In the genomic region with DNA sequence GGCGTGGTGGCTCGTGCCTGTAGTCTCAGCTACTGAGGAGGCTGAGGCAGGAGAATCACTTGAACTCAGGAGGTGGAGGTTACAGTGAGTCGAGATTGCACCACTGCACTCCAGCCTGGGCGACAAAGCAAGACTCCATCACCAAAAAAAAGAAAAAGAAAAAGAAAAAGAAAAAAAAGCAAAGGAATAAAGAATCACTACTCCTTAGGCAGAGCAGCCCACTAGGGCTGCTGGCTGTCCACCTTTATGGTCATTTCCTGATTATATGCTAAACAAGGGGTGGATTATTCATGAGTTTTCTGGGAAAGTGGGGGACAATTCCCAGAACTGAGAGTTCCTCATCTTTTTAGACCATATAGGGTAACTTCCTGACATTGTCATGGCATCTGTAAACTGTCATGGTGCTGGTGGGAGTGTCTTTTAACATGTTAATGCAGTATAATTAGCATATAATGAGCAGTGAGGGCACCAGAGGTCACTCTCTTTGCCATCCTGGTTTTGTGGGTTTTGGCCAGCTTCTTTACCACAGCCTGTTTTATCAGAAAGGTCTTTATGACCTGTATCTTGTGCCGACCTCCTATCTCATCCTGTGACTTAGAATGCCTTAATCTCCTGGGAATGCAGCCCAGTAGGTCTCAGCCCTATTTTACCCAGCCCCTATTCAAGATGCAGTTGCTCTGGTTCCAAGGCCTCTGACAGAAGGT, we compare ENCODE assay signal across 1 cellular context.
A peak's percentile ranks its signal among the peaks of the same experiment; 100 is the strongest.
TF ChIP-seq lines count a peak whose summit lies in the region.
"Not testable (repeated sequence)": the region's sequence is repeated elsewhere in the genome, so short reads cannot be mapped to it uniquely, and the experiment has no call there.

No MANE protein-coding gene starts in this region.

TF ChIP-seq in K562, 482 proteins besides CTCF, POLR2A, EP300 and RAD21 (continued from another document and continues in another):
- TF ChIP-seq ZBTB40 (IDR thresholded peaks at IDR 0.05), result 0 out of 2 replicates have a peak, but pooled peaks have one; percentile 37
- not testable (repeated sequence) for TF ChIP-seq ZBTB40 (CRISPR knock-in tag; IDR thresholded peaks at IDR 0.05); ATF1 (CRISPR knock-in tag; IDR thresholded peaks at IDR 0.05); TOE1 (CRISPR knock-in tag; IDR thresholded peaks at IDR 0.05; ENCODE audit: borderline replicate concordance, low read depth); JUND (IDR thresholded peaks at IDR 0.05; ENCODE audit: borderline replicate concordance, low read depth, low read length)
- TF ChIP-seq CREM (IDR thresholded peaks at IDR 0.05; ENCODE audit: low read depth), result 0 out of 2 replicates have a peak, but pooled peaks have one; percentile 9
- TF ChIP-seq ZNF639 (CRISPR knock-in tag; conservative IDR thresholded peaks at IDR 0.05 in 1 of 2, IDR thresholded peaks at IDR 0.05 in 1 of 2), result peak in 1 of 2 experiments; percentile 78; a peak in 2 of 4 replicates
- 0 out of 2 replicates have a peak, but pooled peaks have one; percentile 57 for TF ChIP-seq HNRNPL (IDR thresholded peaks at IDR 0.05; ENCODE audit: low read depth, low read length)
- TF ChIP-seq TFAP4 (CRISPR knock-in tag; IDR thresholded peaks at IDR 0.05; ENCODE audit: borderline replicate concordance), result peak; percentile 38; the same call in 1 of the 2 replicates
- 0 out of 4 replicates have a peak, but pooled peaks of 1 of the 2 experiments have one; percentile 29 for TF ChIP-seq CSDE1 (IDR thresholded peaks at IDR 0.05)
- TF ChIP-seq MCM7 (IDR thresholded peaks at IDR 0.05), result peak in 1 of 2 experiments; percentile 10; a peak in 1 of 4 replicates
- TF ChIP-seq SMARCE1 (IDR thresholded peaks at IDR 0.05), result 0 out of 2 replicates have a peak, but pooled peaks have one; percentile 5
- TF ChIP-seq POLR2AphosphoS5 (IDR thresholded peaks at IDR 0.05; ENCODE audit: control insufficient read depth, insufficient read depth, low read depth, low read length), result peak; percentile 60; the same call in 1 of the 2 replicates
- 0 out of 2 replicates have a peak, but pooled peaks have one; percentile 39 for TF ChIP-seq ZNF77 (CRISPR knock-in tag; IDR thresholded peaks at IDR 0.05)
- peak; percentile 27; the same call in 1 of the 2 replicates for TF ChIP-seq ATF1 (tag; IDR thresholded peaks at IDR 0.05)
- TF ChIP-seq SMAD4 (CRISPR knock-in tag; conservative IDR thresholded peaks at IDR 0.05), result peak; percentile 32
- TF ChIP-seq DMBX1 (CRISPR knock-in tag; IDR thresholded peaks at IDR 0.05; ENCODE audit: borderline replicate concordance), result peak; percentile 85
- peak; percentile 51 for TF ChIP-seq E2F8 (IDR thresholded peaks at IDR 0.05; ENCODE audit: low read depth, partially characterized antibody)
- TF ChIP-seq, protein P1, sequence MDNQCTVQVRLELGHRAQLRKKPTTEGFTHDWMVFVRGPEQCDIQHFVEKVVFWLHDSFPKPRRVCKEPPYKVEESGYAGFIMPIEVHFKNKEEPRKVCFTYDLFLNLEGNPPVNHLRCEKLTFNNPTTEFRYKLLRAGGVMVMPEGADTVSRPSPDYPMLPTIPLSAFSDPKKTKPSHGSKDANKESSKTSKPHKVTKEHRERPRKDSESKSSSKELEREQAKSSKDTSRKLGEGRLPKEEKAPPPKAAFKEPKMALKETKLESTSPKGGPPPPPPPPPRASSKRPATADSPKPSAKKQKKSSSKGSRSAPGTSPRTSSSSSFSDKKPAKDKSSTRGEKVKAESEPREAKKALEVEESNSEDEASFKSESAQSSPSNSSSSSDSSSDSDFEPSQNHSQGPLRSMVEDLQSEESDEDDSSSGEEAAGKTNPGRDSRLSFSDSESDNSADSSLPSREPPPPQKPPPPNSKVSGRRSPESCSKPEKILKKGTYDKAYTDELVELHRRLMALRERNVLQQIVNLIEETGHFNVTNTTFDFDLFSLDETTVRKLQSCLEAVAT (IDR thresholded peaks at IDR 0.05), result peak; percentile 99 to 100
- TF ChIP-seq RCOR1 (IDR thresholded peaks at IDR 0.05; ENCODE audit: borderline replicate concordance in 1 of 2, low read depth in 2 of 2, low read length in 2 of 2), result peak in 1 of 2 experiments; percentile 28; a peak in 1 of 4 replicates
- peak; percentile 88 for TF ChIP-seq TOE1 (IDR thresholded peaks at IDR 0.05; ENCODE audit: borderline replicate concordance)
- TF ChIP-seq ASH1L (IDR thresholded peaks at IDR 0.05; ENCODE audit: borderline replicate concordance, low read depth, partially characterized antibody), result peak; percentile 56
- TF ChIP-seq JUND (tag; IDR thresholded peaks at IDR 0.05; ENCODE audit: borderline replicate concordance, low read depth, low read length), result peak; percentile 60; the same call in 2 of the 3 replicates
- peak; percentile 73; the same call in 1 of the 2 replicates for TF ChIP-seq CC2D1A (IDR thresholded peaks at IDR 0.05)
- peak; percentile 89 for TF ChIP-seq SMARCA5 (IDR thresholded peaks at IDR 0.05)
- TF ChIP-seq ETV5 (CRISPR knock-in tag; IDR thresholded peaks at IDR 0.05; ENCODE audit: low read depth), result 0 out of 2 replicates have a peak, but pooled peaks have one; percentile 44
- TF ChIP-seq TSHZ1 (CRISPR knock-in tag; IDR thresholded peaks at IDR 0.05), result peak; percentile 68; the same call in 1 of the 2 replicates
- peak; percentile 78 for TF ChIP-seq MTA3 (IDR thresholded peaks at IDR 0.05; ENCODE audit: borderline replicate concordance)
- peak; percentile 74 for TF ChIP-seq KLF6 (CRISPR knock-in tag; IDR thresholded peaks at IDR 0.05; ENCODE audit: borderline replicate concordance)
- TF ChIP-seq NBN (IDR thresholded peaks at IDR 0.05; ENCODE audit: low read depth), result peak; percentile 96
- TF ChIP-seq GATAD2B (IDR thresholded peaks at IDR 0.05; ENCODE audit: borderline replicate concordance), result peak; percentile 48; the same call in 1 of the 2 replicates
- peak; percentile 21; the same call in 1 of the 2 replicates for TF ChIP-seq NCOA1 (IDR thresholded peaks at IDR 0.05; ENCODE audit: low read depth)
- TF ChIP-seq ZNF766 (CRISPR knock-in tag; conservative IDR thresholded peaks at IDR 0.05), result 0 out of 2 replicates have a peak, but pooled peaks have one; percentile 57
